In the genomic region with DNA sequence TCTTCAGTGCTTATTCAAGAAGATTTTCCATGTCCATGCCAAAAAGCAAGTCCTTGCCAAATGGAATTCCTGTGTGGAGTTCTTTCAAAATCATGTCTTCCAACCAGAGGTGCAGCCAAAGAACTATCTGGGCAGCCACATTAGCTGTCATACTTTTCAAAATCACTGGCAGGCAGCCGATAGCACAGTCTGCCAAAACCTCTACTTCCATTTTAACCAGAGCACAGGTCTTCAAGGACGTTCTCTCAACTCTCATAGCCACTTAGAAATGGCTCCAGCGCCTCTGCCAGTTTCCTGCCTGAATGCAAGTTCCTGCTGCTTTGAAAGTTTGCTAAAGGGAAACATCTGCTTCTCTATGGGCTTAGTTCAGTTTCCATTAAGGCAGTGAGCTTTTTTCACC, we compare ENCODE assay signal across 1 cellular context.
TF ChIP-seq lines count a peak whose summit lies in the region.

No MANE protein-coding gene starts in this region.

TF ChIP-seq in endothelial cell of umbilical vein, 7 proteins besides CTCF, POLR2A, EP300 and RAD21 (continued from another document):
- TF ChIP-seq JUN (IDR thresholded peaks at IDR 0.05; ENCODE audit: borderline replicate concordance, insufficient read depth, insufficient read length, low read depth): no peak
TF ChIP-seq in endothelial cell of umbilical vein: peak in this region for 0.
